Comparison of ENCODE assay signal across 34 cellular contexts in genomic region chr5:60955239-60955638, GRCh38.
"Had no signal": no experiment of that assay in that cellular context is flagged by ENCODE, and none has a peak within 500 bp of the region (broad histone marks: within the 10 kb centered on the region; RNA-seq: fewer than 3 reads in every experiment).

No MANE protein-coding gene starts in this region.

- H3K9me3 ChIP-seq: adrenal gland, colonic mucosa had no signal

- H3K4me3 Mint-ChIP-seq: activated B cell treated with CpG ODN at 0.5 μM for 24 hours; activated CD8-positive, alpha-beta T cell treated with anti-CD3 and anti-CD28 coated beads for 36 hours; activated naive CD4-positive, alpha-beta T cell treated with anti-CD3 and anti-CD28 coated beads for 36 hours; activated naive CD4-positive, alpha-beta T cell treated with anti-CD3 and anti-CD28 coated beads, Interleukin-2, amount 50 U/mL, for 24 hours; activated naive CD8-positive, alpha-beta T cell treated with anti-CD3 and anti-CD28 coated beads for 36 hours; activated naive CD8-positive, alpha-beta T cell treated with anti-CD3 and anti-CD28 coated beads, Interleukin-2, amount 50 U/mL, for 24 hours; activated T-cell treated with anti-CD3 and anti-CD28 coated beads, Interleukin-2, amount 50 U/mL, for 4 hours; activated T-helper 17 cell treated with anti-CD3 and anti-CD28 coated beads, Interleukin-2, amount 50 U/mL, for 72 hours; brain; T-helper 17 cell; T-helper 2 cell treated with Interferon-gamma antibody and Interleukin-4, amounts not matched to agents 5 μg/mL and 100 μg/mL, for 36 hours had no signal

- H3K4me1 ChIP-seq: adrenal gland, breast epithelium, colonic mucosa, esophagus squamous epithelium, gastroesophageal sphincter had no signal

- H3K4me3 ChIP-seq: adrenal gland, breast epithelium, cardiac muscle cell, colonic mucosa, esophagus squamous epithelium, gastroesophageal sphincter had no signal

- H3K9me3 Mint-ChIP-seq: activated naive CD4-positive, alpha-beta T cell treated with anti-CD3 and anti-CD28 coated beads, Interleukin-2, amount 50 U/mL, for 24 hours; activated T-helper 17 cell treated with anti-CD3 and anti-CD28 coated beads, Interleukin-2, amount 50 U/mL, for 72 hours had no signal

- H3K27me3 ChIP-seq: adrenal gland, breast epithelium, cardiac muscle cell, colonic mucosa, esophagus squamous epithelium, gastroesophageal sphincter had no signal

- ATAC-seq: activated CD4-positive, CD25-positive, alpha-beta regulatory T cell treated with anti-CD3 and anti-CD28 coated beads, Interleukin-2, amount 50 U/mL, for 24 hours; activated CD8-positive, alpha-beta T cell treated with anti-CD3 and anti-CD28 coated beads for 36 hours; activated naive CD8-positive, alpha-beta T cell treated with anti-CD3 and anti-CD28 coated beads, Interleukin-2, amount 50 U/mL, for 24 hours; activated T-cell treated with anti-CD3 and anti-CD28 coated beads, Interleukin-2, amount 50 U/mL, for 4 hours; activated T-helper 17 cell treated with anti-CD3 and anti-CD28 coated beads, Interleukin-2, amount 50 U/mL, for 72 hours; gastroesophageal sphincter; T-helper 17 cell had no signal

- H3K36me3 ChIP-seq: adrenal gland, breast epithelium, cardiac muscle cell, colonic mucosa, esophagus squamous epithelium, gastroesophageal sphincter, WERI-Rb-1 had no signal

- H3K27me3 Mint-ChIP-seq: activated B cell treated with CpG ODN at 0.5 μM for 24 hours; activated CD8-positive, alpha-beta T cell treated with anti-CD3 and anti-CD28 coated beads for 36 hours; activated naive CD4-positive, alpha-beta T cell treated with anti-CD3 and anti-CD28 coated beads, Interleukin-2, amount 50 U/mL, for 24 hours; activated naive CD8-positive, alpha-beta T cell treated with anti-CD3 and anti-CD28 coated beads for 36 hours; activated naive CD8-positive, alpha-beta T cell treated with anti-CD3 and anti-CD28 coated beads, Interleukin-2, amount 50 U/mL, for 24 hours; activated T-helper 17 cell treated with anti-CD3 and anti-CD28 coated beads, Interleukin-2, amount 50 U/mL, for 72 hours; brain; T-helper 17 cell had no signal

- H3K27ac ChIP-seq: adrenal gland, breast epithelium, cardiac muscle cell, colonic mucosa, epithelial cell of prostate, esophagus squamous epithelium, gastroesophageal sphincter, WERI-Rb-1 had no signal

- DNase-seq: activated B cell treated with CpG ODN at 0.5 μM for 24 hours; activated CD4-positive, alpha-beta T cell treated with anti-CD3 and anti-CD28 coated beads for 48 hours; activated CD4-positive, alpha-beta T cell treated with anti-CD3 and anti-CD28 coated beads, Interleukin-2, amount 50 U/mL, for 1 hour; activated CD4-positive, alpha-beta T cell treated with anti-CD3 and anti-CD28 coated beads, Interleukin-2, amount 50 U/mL, for 48 hours; activated CD8-positive, alpha-beta memory T cell treated with anti-CD3 and anti-CD28 coated beads for 24 hours; activated CD8-positive, alpha-beta T cell treated with anti-CD3 and anti-CD28 coated beads for 36 hours; activated effector memory CD4-positive, alpha-beta T cell treated with Interleukin-2 at 50 U/mL for 16 hours; activated naive CD4-positive, alpha-beta T cell treated with anti-CD3 and anti-CD28 coated beads for 36 hours; activated naive CD8-positive, alpha-beta T cell treated with anti-CD3 and anti-CD28 coated beads for 36 hours; activated naive CD8-positive, alpha-beta T cell treated with anti-CD3 and anti-CD28 coated beads, Interleukin-2, amount 50 U/mL, for 24 hours; activated T-cell treated with anti-CD3 and anti-CD28 coated beads, Interleukin-2, amount 50 U/mL, for 4 hours; adrenal gland; amygdala; aorta; central memory CD4-positive, alpha-beta T cell; cerebellar nuclear complex; colonic mucosa; effector CD8-positive, alpha-beta T cell; esophagus squamous epithelium; foreskin melanocyte; T-helper 17 cell; T1000; WERI-Rb-1 had no signal

- H3K27ac Mint-ChIP-seq: activated B cell treated with CpG ODN at 0.5 μM for 24 hours; activated CD8-positive, alpha-beta T cell treated with anti-CD3 and anti-CD28 coated beads for 36 hours; activated naive CD4-positive, alpha-beta T cell treated with anti-CD3 and anti-CD28 coated beads for 36 hours; activated naive CD4-positive, alpha-beta T cell treated with anti-CD3 and anti-CD28 coated beads, Interleukin-2, amount 50 U/mL, for 24 hours; activated naive CD8-positive, alpha-beta T cell treated with anti-CD3 and anti-CD28 coated beads for 36 hours; activated naive CD8-positive, alpha-beta T cell treated with anti-CD3 and anti-CD28 coated beads, Interleukin-2, amount 50 U/mL, for 24 hours; activated T-helper 17 cell treated with anti-CD3 and anti-CD28 coated beads, Interleukin-2, amount 50 U/mL, for 72 hours; brain; T-helper 17 cell; T-helper 2 cell treated with Interferon-gamma antibody and Interleukin-4, amounts not matched to agents 5 μg/mL and 100 μg/mL, for 36 hours had no signal

- FAIRE-seq: endometrium, endothelial cell of umbilical vein had no signal
